8 cellular contexts compared by ENCODE assay signal in the genomic region with DNA sequence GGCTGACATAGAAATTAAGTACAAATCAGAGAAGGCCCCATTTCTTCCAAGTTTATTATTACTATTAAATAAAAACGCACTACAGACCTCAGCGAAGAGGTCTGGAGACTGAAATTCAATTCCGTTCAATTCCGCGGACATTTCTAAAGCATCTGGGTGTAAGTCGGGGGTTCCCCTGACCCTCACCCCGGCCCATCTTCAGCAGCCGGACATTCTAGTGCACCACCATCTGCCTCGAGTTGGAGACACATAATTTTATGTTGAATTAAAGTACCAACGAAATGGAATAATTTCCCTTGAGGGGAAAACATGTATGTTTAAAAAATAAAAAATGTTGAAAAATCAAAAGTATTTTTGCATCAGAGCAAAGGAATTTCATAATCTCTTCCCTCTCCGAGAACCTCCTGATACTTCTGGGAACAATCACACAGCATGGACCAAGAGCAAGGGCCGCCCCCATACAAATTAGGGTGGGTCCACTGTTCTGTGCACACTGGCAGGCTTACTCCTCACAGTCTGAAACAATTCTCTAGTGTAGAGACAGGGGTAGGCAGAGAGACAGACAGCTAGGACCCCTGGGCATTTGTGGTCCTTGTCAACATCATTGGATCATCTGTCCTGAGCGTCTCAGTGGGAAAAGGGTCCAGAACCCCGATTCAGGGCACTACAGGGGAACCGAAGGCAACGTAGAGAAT. TPM values are rescaled to one million over a fixed set of nuclear protein-coding genes. Genes with fewer than 3 reads are reported as not detected.
DNase-seq lines count a peak whose midpoint lies in the region; ATAC-seq and TF ChIP-seq lines count a peak whose summit lies in the region.

No MANE protein-coding gene starts in this region.

- peaks cover 22% of the 10 kb centered on the region for H3K36me3 Mint-ChIP-seq in natural killer cell treated with Interleukin-12 subunit alpha and Interleukin-12 subunit beta and Interleukin-15 and Interleukin-18, amount 100 ng/mL, for 72 hours

- TF ChIP-seq CTCF in NB4 (IDR thresholded peaks at IDR 0.05; ENCODE audit: low read depth, low read length) (no peak), coronary artery (IDR thresholded peaks at IDR 0.05) (no peak)

- H3K9me3 Mint-ChIP-seq in natural killer cell treated with Interleukin-12 subunit alpha and Interleukin-12 subunit beta and Interleukin-15 and Interleukin-18, amount 100 ng/mL, for 72 hours, result no peaks in the 10 kb centered on the region

- TF ChIP-seq POLR2A in NB4 (IDR thresholded peaks at IDR 0.05; ENCODE audit: extremely low read depth, insufficient read length), result peak; percentile 7

- DNase-seq in AG08396 (ENCODE audit: low spot score), result peak; percentile 36
- DNase-seq in NB4 (ENCODE audit: low read depth), result no peak
- peak; percentile 73 for DNase-seq in coronary artery (ENCODE audit: low spot score)
- no peak for DNase-seq in natural killer cell treated with Interleukin-12 subunit alpha and Interleukin-12 subunit beta and Interleukin-15 and Interleukin-18, amount 100 ng/mL, for 72 hours (ENCODE audit: low spot score)
- no peak for DNase-seq in DMS 273 (lab: John Stamatoyannopoulos, UW; ENCODE audit: unreplicated experiment)
- no peak for DNase-seq in amniotic stem cell (lab: John Stamatoyannopoulos, UW)
- DNase-seq in C1 segment of cervical spinal cord (lab: John Stamatoyannopoulos, UW), result no peak

- peak overlapping the region; percentile 24 to 66 for H3K27ac ChIP-seq in coronary artery

- H3K4me3 ChIP-seq in NB4 (ENCODE audit: low read depth, low read length), result peak overlapping the region; percentile 48
- H3K4me3 ChIP-seq in coronary artery, result no peak overlapping the region

- H3K4me3 Mint-ChIP-seq in natural killer cell treated with Interleukin-12 subunit alpha and Interleukin-12 subunit beta and Interleukin-15 and Interleukin-18, amount 100 ng/mL, for 72 hours, result peak overlapping the region; percentile 72

- peaks cover 91 to 98% of the 10 kb centered on the region in 2 donors for H3K4me1 Mint-ChIP-seq in natural killer cell treated with Interleukin-12 subunit alpha and Interleukin-12 subunit beta and Interleukin-15 and Interleukin-18, amount 100 ng/mL, for 72 hours (ENCODE audit: low read depth in 2 of 2)

- no peaks in the 10 kb centered on the region for H3K27me3 Mint-ChIP-seq in natural killer cell treated with Interleukin-12 subunit alpha and Interleukin-12 subunit beta and Interleukin-15 and Interleukin-18, amount 100 ng/mL, for 72 hours

- ATAC-seq in natural killer cell treated with Interleukin-12 subunit alpha and Interleukin-12 subunit beta and Interleukin-15 and Interleukin-18, amount 100 ng/mL, for 72 hours, result no peak
- no peak for ATAC-seq in HG03045 (IDR thresholded peaks at IDR 0.05; ENCODE audit: unreplicated experiment)

- H3K27ac Mint-ChIP-seq in natural killer cell treated with Interleukin-12 subunit alpha and Interleukin-12 subunit beta and Interleukin-15 and Interleukin-18, amount 100 ng/mL, for 72 hours, result peak overlapping the region; percentile 85 to 99

RNA-seq across cellular contexts. Expression of gene MBP, which starts 29.3 kb away (rescaled TPM):
- total RNA-seq in natural killer cell treated with Interleukin-12 subunit alpha and Interleukin-12 subunit beta and Interleukin-15 and Interleukin-18, amount 100 ng/mL, for 72 hours, result 10 to 100 TPM; 62.5 to 77.6 TPM

Comparison
In these comparisons a context has a peak if more than half of its experiments do, and no peak if none do; other contexts are left out.
1. DNase-seq: peak in AG08396 (single experiment) and coronary artery (single experiment); none in NB4 (single experiment), natural killer cell treated with Interleukin-12 subunit alpha and Interleukin-12 subunit beta and Interleukin-15 and Interleukin-18, amount 100 ng/mL, for 72 hours (single experiment), DMS 273 (single experiment), amniotic stem cell (single experiment) and C1 segment of cervical spinal cord (0 of 14).